Comparison of ENCODE assay signal across 1 cellular context in genomic region chr10:14954001-14954770, GRCh38.
TF ChIP-seq lines count a peak whose summit lies in the region.

DCLRE1C (minus strand) TSS chr10:14954096; CDS start chr10:14954010, 86 bp downstream.

TF ChIP-seq in K562, 482 proteins besides CTCF, POLR2A, EP300 and RAD21 (continued from another document and continues in another):
- no peak for TF ChIP-seq ATF1 (CRISPR knock-in tag; IDR thresholded peaks at IDR 0.05)
- peak; percentile 83 for TF ChIP-seq ATF1 (tag; IDR thresholded peaks at IDR 0.05)
- no peak for TF ChIP-seq MEF2D (tag; conservative IDR thresholded peaks at IDR 0.05; ENCODE audit: low read depth)
- TF ChIP-seq KAT8 (IDR thresholded peaks at IDR 0.05; ENCODE audit: low read depth): no peak
- peak; percentile 77 to 82 for TF ChIP-seq MAZ (CRISPR knock-in tag; conservative IDR thresholded peaks at IDR 0.05 in 1 of 2, IDR thresholded peaks at IDR 0.05 in 1 of 2)
- TF ChIP-seq, protein P1, sequence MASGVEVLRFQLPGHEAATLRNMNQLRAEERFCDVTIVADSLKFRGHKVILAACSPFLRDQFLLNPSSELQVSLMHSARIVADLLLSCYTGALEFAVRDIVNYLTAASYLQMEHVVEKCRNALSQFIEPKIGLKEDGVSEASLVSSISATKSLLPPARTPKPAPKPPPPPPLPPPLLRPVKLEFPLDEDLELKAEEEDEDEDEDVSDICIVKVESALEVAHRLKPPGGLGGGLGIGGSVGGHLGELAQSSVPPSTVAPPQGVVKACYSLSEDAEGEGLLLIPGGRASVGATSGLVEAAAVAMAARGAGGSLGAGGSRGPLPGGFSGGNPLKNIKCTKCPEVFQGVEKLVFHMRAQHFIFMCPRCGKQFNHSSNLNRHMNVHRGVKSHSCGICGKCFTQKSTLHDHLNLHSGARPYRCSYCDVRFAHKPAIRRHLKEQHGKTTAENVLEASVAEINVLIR (CRISPR knock-in tag; IDR thresholded peaks at IDR 0.05): no peak
- TF ChIP-seq ELK3 (CRISPR knock-in tag; IDR thresholded peaks at IDR 0.05): no peak
- no peak for TF ChIP-seq KLF16 (IDR thresholded peaks at IDR 0.05)
- peak; percentile 74; the same call in 1 of the 2 replicates for TF ChIP-seq ZNF511 (CRISPR knock-in tag; IDR thresholded peaks at IDR 0.05)
- TF ChIP-seq THRAP3 (IDR thresholded peaks at IDR 0.05; ENCODE audit: borderline replicate concordance): no peak
- TF ChIP-seq CCAR2 (IDR thresholded peaks at IDR 0.05; ENCODE audit: low read depth, low read length): no peak
- no peak for TF ChIP-seq THRA (IDR thresholded peaks at IDR 0.05)
- TF ChIP-seq, protein P2, sequence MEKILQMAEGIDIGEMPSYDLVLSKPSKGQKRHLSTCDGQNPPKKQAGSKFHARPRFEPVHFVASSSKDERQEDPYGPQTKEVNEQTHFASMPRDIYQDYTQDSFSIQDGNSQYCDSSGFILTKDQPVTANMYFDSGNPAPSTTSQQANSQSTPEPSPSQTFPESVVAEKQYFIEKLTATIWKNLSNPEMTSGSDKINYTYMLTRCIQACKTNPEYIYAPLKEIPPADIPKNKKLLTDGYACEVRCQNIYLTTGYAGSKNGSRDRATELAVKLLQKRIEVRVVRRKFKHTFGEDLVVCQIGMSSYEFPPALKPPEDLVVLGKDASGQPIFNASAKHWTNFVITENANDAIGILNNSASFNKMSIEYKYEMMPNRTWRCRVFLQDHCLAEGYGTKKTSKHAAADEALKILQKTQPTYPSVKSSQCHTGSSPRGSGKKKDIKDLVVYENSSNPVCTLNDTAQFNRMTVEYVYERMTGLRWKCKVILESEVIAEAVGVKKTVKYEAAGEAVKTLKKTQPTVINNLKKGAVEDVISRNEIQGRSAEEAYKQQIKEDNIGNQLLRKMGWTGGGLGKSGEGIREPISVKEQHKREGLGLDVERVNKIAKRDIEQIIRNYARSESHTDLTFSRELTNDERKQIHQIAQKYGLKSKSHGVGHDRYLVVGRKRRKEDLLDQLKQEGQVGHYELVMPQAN (IDR thresholded peaks at IDR 0.05; ENCODE audit: borderline replicate concordance): peak; percentile 91
- no peak for TF ChIP-seq EWSR1 (IDR thresholded peaks at IDR 0.05; ENCODE audit: borderline replicate concordance, low read depth, partially characterized antibody)
- TF ChIP-seq HOXB6 (CRISPR knock-in tag; IDR thresholded peaks at IDR 0.05; ENCODE audit: borderline replicate concordance): no peak
- TF ChIP-seq ZNF408 (CRISPR knock-in tag; IDR thresholded peaks at IDR 0.05; ENCODE audit: low read depth): no peak
- TF ChIP-seq SRSF3 (IDR thresholded peaks at IDR 0.05; ENCODE audit: insufficient read depth, low read length): no peak
- peak; percentile 74; the same call in 1 of the 2 replicates for TF ChIP-seq TOE1 (IDR thresholded peaks at IDR 0.05; ENCODE audit: borderline replicate concordance)
- TF ChIP-seq TOE1 (CRISPR knock-in tag; IDR thresholded peaks at IDR 0.05; ENCODE audit: borderline replicate concordance, low read depth): 0 out of 2 replicates have a peak, but pooled peaks have one; percentile 55
- TF ChIP-seq, protein P3, sequence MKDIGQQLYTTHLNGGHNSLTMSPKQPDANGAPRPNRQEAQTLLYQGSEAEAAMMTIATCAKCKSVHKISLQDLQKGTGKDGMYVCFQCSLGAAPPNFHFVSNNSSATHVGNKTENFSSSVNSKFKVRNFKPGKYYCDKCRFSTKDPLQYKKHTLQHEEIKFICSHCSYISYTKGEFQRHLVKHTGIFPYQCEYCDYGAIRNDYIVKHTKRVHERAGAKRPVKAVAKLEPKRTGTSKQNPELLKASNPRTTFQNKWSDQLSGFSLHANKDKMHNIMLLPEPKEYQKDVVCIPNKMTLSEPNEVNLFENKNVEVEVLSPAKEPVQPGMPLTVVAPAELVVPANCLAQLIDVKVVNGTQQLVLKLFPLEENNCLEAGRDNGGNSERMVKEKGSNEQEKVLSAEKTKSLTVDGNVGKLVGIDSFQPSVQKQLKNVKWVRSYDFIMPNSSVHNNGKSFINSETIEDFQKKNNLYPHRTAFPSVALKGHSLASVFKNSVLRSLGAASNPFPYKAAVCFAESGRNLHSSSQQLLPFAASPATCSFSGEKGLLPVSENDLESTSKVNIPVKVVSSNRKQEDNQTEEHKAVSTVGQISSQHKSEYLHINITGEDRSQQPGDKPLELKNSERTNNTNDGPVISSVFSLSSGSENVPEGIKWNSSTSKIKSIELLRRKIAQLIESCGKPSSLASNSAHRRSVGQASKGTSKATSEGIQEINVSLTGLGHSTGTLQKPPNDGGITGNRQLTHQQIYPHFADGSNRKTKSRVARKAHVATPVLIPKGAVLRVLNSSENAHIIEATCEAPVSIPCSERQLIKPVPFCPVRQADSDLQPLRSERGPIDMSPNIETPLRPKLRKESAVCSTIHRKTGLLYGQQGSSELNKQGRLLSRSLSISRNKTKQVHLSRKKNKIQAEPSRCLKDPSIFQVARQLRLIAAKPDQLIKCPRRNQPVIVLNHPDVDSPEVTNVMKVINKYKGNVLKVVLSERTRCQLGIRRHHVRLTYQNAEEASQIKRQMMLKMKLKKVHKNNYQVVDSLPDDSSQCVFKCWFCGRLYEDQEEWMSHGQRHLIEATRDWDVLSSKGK (CRISPR knock-in tag; IDR thresholded peaks at IDR 0.05): no peak
- TF ChIP-seq GABPB2 (CRISPR knock-in tag; conservative IDR thresholded peaks at IDR 0.05): no peak
- no peak for TF ChIP-seq ESRRB (CRISPR knock-in tag; IDR thresholded peaks at IDR 0.05; ENCODE audit: borderline replicate concordance)
- TF ChIP-seq RBBP5 (IDR thresholded peaks at IDR 0.05; ENCODE audit: borderline replicate concordance, insufficient read depth, low read length, poor library complexity, severe bottlenecking): peak; percentile 96
- no peak for TF ChIP-seq HDAC8 (tag; IDR thresholded peaks at IDR 0.05)
- TF ChIP-seq, protein P4, sequence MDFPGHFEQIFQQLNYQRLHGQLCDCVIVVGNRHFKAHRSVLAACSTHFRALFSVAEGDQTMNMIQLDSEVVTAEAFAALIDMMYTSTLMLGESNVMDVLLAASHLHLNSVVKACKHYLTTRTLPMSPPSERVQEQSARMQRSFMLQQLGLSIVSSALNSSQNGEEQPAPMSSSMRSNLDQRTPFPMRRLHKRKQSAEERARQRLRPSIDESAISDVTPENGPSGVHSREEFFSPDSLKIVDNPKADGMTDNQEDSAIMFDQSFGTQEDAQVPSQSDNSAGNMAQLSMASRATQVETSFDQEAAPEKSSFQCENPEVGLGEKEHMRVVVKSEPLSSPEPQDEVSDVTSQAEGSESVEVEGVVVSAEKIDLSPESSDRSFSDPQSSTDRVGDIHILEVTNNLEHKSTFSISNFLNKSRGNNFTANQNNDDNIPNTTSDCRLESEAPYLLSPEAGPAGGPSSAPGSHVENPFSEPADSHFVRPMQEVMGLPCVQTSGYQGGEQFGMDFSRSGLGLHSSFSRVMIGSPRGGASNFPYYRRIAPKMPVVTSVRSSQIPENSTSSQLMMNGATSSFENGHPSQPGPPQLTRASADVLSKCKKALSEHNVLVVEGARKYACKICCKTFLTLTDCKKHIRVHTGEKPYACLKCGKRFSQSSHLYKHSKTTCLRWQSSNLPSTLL (IDR thresholded peaks at IDR 0.05): no peak
- TF ChIP-seq, protein P5, sequence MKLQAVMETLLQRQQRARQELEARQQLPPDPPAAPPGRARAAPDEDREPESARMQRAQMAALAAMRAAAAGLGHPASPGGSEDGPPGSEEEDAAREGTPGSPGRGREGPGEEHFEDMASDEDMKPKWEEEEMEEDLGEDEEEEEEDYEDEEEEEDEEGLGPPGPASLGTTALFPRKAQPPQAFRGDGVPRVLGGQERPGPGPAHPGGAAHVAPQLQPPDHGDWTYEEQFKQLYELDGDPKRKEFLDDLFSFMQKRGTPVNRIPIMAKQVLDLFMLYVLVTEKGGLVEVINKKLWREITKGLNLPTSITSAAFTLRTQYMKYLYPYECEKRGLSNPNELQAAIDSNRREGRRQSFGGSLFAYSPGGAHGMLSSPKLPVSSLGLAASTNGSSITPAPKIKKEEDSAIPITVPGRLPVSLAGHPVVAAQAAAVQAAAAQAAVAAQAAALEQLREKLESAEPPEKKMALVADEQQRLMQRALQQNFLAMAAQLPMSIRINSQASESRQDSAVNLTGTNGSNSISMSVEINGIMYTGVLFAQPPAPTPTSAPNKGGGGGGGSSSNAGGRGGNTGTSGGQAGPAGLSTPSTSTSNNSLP (IDR thresholded peaks at IDR 0.05; ENCODE audit: borderline replicate concordance, low read depth, low read length): no peak
- no peak for TF ChIP-seq MCM7 (IDR thresholded peaks at IDR 0.05)
- TF ChIP-seq ZNF668 (CRISPR knock-in tag; IDR thresholded peaks at IDR 0.05): no peak
- TF ChIP-seq ARID1B (IDR thresholded peaks at IDR 0.05): peak; percentile 60
- no peak for TF ChIP-seq KLF13 (tag; IDR thresholded peaks at IDR 0.05; ENCODE audit: borderline replicate concordance, low read depth)
- TF ChIP-seq RFX7 (CRISPR knock-in tag; IDR thresholded peaks at IDR 0.05): no peak
- TF ChIP-seq BCOR (IDR thresholded peaks at IDR 0.05): no peak
- no peak for TF ChIP-seq EZH2 (IDR thresholded peaks at IDR 0.05; ENCODE audit: borderline replicate concordance, low read depth, low read length)
- TF ChIP-seq MBD2 (IDR thresholded peaks at IDR 0.05; ENCODE audit: borderline replicate concordance, low read depth): peak; percentile 83; the same call in 1 of the 2 replicates
- no peak for TF ChIP-seq STAT5A (IDR thresholded peaks at IDR 0.05; ENCODE audit: borderline replicate concordance, low read length)
- TF ChIP-seq ELF4 (CRISPR knock-in tag; IDR thresholded peaks at IDR 0.05): peak; percentile 91
- TF ChIP-seq THAP12 (CRISPR knock-in tag; IDR thresholded peaks at IDR 0.05): no peak
- TF ChIP-seq, protein P6, sequence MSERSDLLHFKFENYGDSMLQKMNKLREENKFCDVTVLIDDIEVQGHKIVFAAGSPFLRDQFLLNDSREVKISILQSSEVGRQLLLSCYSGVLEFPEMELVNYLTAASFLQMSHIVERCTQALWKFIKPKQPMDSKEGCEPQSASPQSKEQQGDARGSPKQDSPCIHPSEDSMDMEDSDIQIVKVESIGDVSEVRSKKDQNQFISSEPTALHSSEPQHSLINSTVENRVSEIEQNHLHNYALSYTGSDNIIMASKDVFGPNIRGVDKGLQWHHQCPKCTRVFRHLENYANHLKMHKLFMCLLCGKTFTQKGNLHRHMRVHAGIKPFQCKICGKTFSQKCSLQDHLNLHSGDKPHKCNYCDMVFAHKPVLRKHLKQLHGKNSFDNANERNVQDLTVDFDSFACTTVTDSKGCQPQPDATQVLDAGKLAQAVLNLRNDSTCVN (CRISPR knock-in tag; IDR thresholded peaks at IDR 0.05): no peak
- peak; percentile 42 for TF ChIP-seq SP2 (IDR thresholded peaks at IDR 0.05; ENCODE audit: extremely low read depth, low read depth, low read length, poor library complexity, severe bottlenecking)
- no peak for TF ChIP-seq ZNF695 (CRISPR knock-in tag; IDR thresholded peaks at IDR 0.05)
- no peak for TF ChIP-seq RBM34 (IDR thresholded peaks at IDR 0.05; ENCODE audit: borderline replicate concordance, insufficient read depth, low read length)
- TF ChIP-seq ZNF780A (CRISPR knock-in tag; IDR thresholded peaks at IDR 0.05): no peak
- TF ChIP-seq BACH1 (tag; IDR thresholded peaks at IDR 0.05): no peak
- TF ChIP-seq, protein P7, sequence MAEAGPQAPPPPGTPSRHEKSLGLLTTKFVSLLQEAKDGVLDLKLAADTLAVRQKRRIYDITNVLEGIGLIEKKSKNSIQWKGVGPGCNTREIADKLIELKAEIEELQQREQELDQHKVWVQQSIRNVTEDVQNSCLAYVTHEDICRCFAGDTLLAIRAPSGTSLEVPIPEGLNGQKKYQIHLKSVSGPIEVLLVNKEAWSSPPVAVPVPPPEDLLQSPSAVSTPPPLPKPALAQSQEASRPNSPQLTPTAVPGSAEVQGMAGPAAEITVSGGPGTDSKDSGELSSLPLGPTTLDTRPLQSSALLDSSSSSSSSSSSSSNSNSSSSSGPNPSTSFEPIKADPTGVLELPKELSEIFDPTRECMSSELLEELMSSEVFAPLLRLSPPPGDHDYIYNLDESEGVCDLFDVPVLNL (CRISPR knock-in tag; IDR thresholded peaks at IDR 0.05; ENCODE audit: low read depth): peak; percentile 97
- TF ChIP-seq IRF2 (CRISPR knock-in tag; IDR thresholded peaks at IDR 0.05): no peak
- no peak for TF ChIP-seq SIRT6 (IDR thresholded peaks at IDR 0.05; ENCODE audit: low read depth, low read length)
